ENCODE assay signal across 9 cellular contexts in the genomic region with DNA sequence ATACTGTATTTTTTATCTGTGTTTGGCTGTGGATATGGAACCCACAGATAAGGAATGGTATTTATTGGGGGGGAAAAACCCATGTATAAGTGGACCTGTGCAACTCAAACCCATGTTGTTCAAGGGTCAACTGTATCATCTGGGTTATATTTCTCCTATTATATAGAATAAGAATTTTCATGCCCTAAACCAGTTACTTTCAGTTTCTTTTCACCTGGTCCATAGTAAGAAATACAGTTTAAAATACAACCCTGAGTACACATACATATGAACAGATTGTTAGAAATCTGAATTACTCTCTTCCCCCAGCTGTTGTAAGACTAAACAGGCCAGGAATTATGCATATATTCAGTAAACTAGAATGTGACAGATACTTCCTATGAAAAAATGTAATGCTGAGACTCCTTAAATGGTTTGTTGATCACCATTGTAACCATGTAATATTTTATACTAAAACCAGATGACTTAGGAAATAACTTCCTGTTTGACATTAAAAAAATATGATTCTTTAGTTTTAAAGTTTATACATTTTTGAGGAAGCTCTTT. TPM values are rescaled to one million over a fixed set of nuclear protein-coding genes. Genes with fewer than 3 reads are reported as not detected.
DNase-seq lines count a peak whose midpoint lies in the region; ATAC-seq and TF ChIP-seq lines count a peak whose summit lies in the region.
"Had no signal": no experiment of that assay in that cellular context is flagged by ENCODE, and none has a peak within 500 bp of the region (broad histone marks: within the 10 kb centered on the region; RNA-seq: fewer than 3 reads in every experiment).

No MANE protein-coding gene starts in this region.

- TF ChIP-seq CTCF in thyroid gland (IDR thresholded peaks at IDR 0.05) = no peak

- no peak for DNase-seq in CD4-positive, alpha-beta memory T cell
- DNase-seq in adipocyte (ENCODE audit: low read depth) (peak; percentile 42), lung microvascular endothelial cell (ENCODE audit: low read depth in 2 of 2) (peak; percentile 17 to 27), thyroid gland (no peak), retina (no peak), NK-92 (lab: John Stamatoyannopoulos, UW; ENCODE audit: unreplicated experiment) (no peak)
- DNase-seq: NCI-H2029 treated with DMSO at 0.1 percent for 48 hours had no signal

- H3K9me3 Mint-ChIP-seq in CD4-positive, alpha-beta memory T cell = no peaks in the 10 kb centered on the region

- POLR2A ChIA-PET in CD4-positive, alpha-beta memory T cell (lab: Charles Lee; ENCODE audit: partially characterized antibody) = no interaction called here

- intact Hi-C loops in CD4-positive, alpha-beta memory T cell (cut with micrococcal nuclease) = no loop called here
- intact Hi-C loops in thyroid gland (cut with DNase I) = no loop called here

- H3K27me3 Mint-ChIP-seq in CD4-positive, alpha-beta memory T cell = no peaks in the 10 kb centered on the region

- H3K36me3 Mint-ChIP-seq in CD4-positive, alpha-beta memory T cell = peaks cover 5 to 25% of the 10 kb centered on the region in 2 donors

- H3K36me3 ChIP-seq in CD4-positive, alpha-beta memory T cell (ENCODE audit: insufficient read depth, low read length) = no peaks in the 10 kb centered on the region
- H3K36me3 ChIP-seq in adipocyte (ENCODE audit: control insufficient read depth, insufficient read depth, low read length, severe bottlenecking) = peaks cover 10% of the 10 kb centered on the region
- no peaks in the 10 kb centered on the region for H3K36me3 ChIP-seq in thyroid gland

- peak; percentile 53 for ATAC-seq in GM21529 (IDR thresholded peaks at IDR 0.05; ENCODE audit: unreplicated experiment)
- ATAC-seq in GM19467 (IDR thresholded peaks at IDR 0.05; ENCODE audit: unreplicated experiment) = no peak

- peak overlapping the region in 4 of 7 donors; percentile 9 to 57 (median 32) for H3K27ac Mint-ChIP-seq in CD4-positive, alpha-beta memory T cell

- CTCF ChIA-PET in CD4-positive, alpha-beta memory T cell (lab: Charles Lee; ENCODE audit: partially characterized antibody) = interaction anchor here (1.1 to 2.3 kb wide), 2 partner anchors 9 to 584 kb away, joined by 8 to 13 read pairs; no protein-coding TSS in a partner anchor

- H3K9ac ChIP-seq in adipocyte (ENCODE audit: low read length) = no peak overlapping the region

- H3K27me3 ChIP-seq in CD4-positive, alpha-beta memory T cell (ENCODE audit: insufficient read depth, low read length) = no peaks in the 10 kb centered on the region
- H3K27me3 ChIP-seq in adipocyte (replicated peaks; ENCODE audit: control insufficient read depth, insufficient read depth, low read length) (no peaks in the 10 kb centered on the region), thyroid gland (no peaks in the 10 kb centered on the region)

- no peak overlapping the region for H3K27ac ChIP-seq in CD4-positive, alpha-beta memory T cell (ENCODE audit: low read depth, low read length)
- H3K27ac ChIP-seq in thyroid gland = no peak overlapping the region

- no peak overlapping the region for H3K4me3 ChIP-seq in CD4-positive, alpha-beta memory T cell (ENCODE audit: low read length in 2 of 2)
- H3K4me3 ChIP-seq in adipocyte (ENCODE audit: low read length) (no peak overlapping the region), thyroid gland (replicated peaks in 1 of 3) (no peak overlapping the region)

- no peaks in the 10 kb centered on the region for H3K9me3 ChIP-seq in CD4-positive, alpha-beta memory T cell (ENCODE audit: control insufficient read depth in 1 of 2, low read length in 2 of 2)
- H3K9me3 ChIP-seq in adipocyte (ENCODE audit: control insufficient read depth, low read length) = peaks cover 2% of the 10 kb centered on the region
- H3K9me3 ChIP-seq in thyroid gland = no peaks in the 10 kb centered on the region

- H3K4me3 Mint-ChIP-seq in CD4-positive, alpha-beta memory T cell = peak overlapping the region in 6 of 8 donors; percentile 0 to 78 (median 37)

- TF ChIP-seq POLR2A in thyroid gland (IDR thresholded peaks at IDR 0.05) = no peak

- H3K4me1 ChIP-seq in CD4-positive, alpha-beta memory T cell (ENCODE audit: insufficient read depth, low read length) = peaks cover 8% of the 10 kb centered on the region
- H3K4me1 ChIP-seq in adipocyte (ENCODE audit: control insufficient read depth, insufficient read depth, low read length) (no peaks in the 10 kb centered on the region), thyroid gland (no peaks in the 10 kb centered on the region)

- peaks cover 15 to 26% (median 19%) of the 10 kb centered on the region in 4 donors for H3K4me1 Mint-ChIP-seq in CD4-positive, alpha-beta memory T cell

RNA-seq across cellular contexts. Expression of gene ZCWPW2, which starts 52.6 kb away (rescaled TPM):
- total RNA-seq in CD4-positive, alpha-beta memory T cell = 1 to 10 TPM in 1 of 2 experiments, under 1 TPM in 1; 0.61 to 1.5 TPM
- polyA plus RNA-seq in CD4-positive, alpha-beta memory T cell = under 1 TPM; 0.59 to 0.91 TPM
- under 0.01 and 0.20 TPM in 2 replicates for total RNA-seq in lung microvascular endothelial cell
- 1 to 10 TPM in 2 of 4 donors, under 1 TPM in 1, not detected in 1; 0.49 to 2.6 (median 1.1) TPM for total RNA-seq in thyroid gland

RNA-seq across cellular contexts. Expression of gene AZI2, which starts 52.7 kb away (rescaled TPM):
- 10 to 100 TPM; 40.3 to 44.5 TPM for total RNA-seq in CD4-positive, alpha-beta memory T cell
- 10 to 100 TPM; 43.2 to 43.9 TPM for polyA plus RNA-seq in CD4-positive, alpha-beta memory T cell
- 22.6 and 28.3 TPM in 2 replicates for total RNA-seq in lung microvascular endothelial cell
- total RNA-seq in thyroid gland = 10 to 100 TPM; 55.9 to 75.3 (median 60.5) TPM

RNA-seq across cellular contexts. Expression of gene CMC1, which starts 54.5 kb away (rescaled TPM):
- total RNA-seq in CD4-positive, alpha-beta memory T cell = 10 to 100 TPM; 15.9 to 18.4 TPM
- 10 to 100 TPM; 43.4 to 49.8 TPM for polyA plus RNA-seq in CD4-positive, alpha-beta memory T cell
- total RNA-seq in lung microvascular endothelial cell (3.1 and 5.4 TPM in 2 replicates), thyroid gland (10 to 100 TPM in 2 of 4 donors, 1 to 10 TPM in 2; 3.0 to 22.7 (median 8.3) TPM)

Comparison
In these comparisons a context has a peak if more than half of its experiments do, and no peak if none do; other contexts are left out.
1. DNase-seq: peak in adipocyte (single experiment) and lung microvascular endothelial cell (2 of 2); none in CD4-positive, alpha-beta memory T cell (0 of 5), thyroid gland (0 of 2), retina (single experiment) and NK-92 (single experiment).